Comparison of ENCODE assay signal across 16 cellular contexts in genomic region chr7:80346704-80347103, GRCh38.
A peak's percentile ranks its signal among the peaks of the same experiment; 100 is the strongest.
DNase-seq lines count a peak whose midpoint lies in the region; ATAC-seq and TF ChIP-seq lines count a peak whose summit lies in the region.
"Had no signal": no experiment of that assay in that cellular context is flagged by ENCODE, and none has a peak within 500 bp of the region (broad histone marks: within the 10 kb centered on the region; RNA-seq: fewer than 3 reads in every experiment).

No MANE protein-coding gene starts in this region.

- no peak overlapping the region for H3K4me3 Mint-ChIP-seq in neural crest cell
- H3K4me3 Mint-ChIP-seq: activated CD4-positive, alpha-beta T cell treated with anti-CD3 and anti-CD28 coated beads, Interleukin-2, amount 10 ng/mL, durations not matched to agents 24 days and 14 days had no signal

- no peak for TF ChIP-seq CTCF in neural crest cell (conservative IDR thresholded peaks at IDR 0.05)

- H3K4me1 Mint-ChIP-seq in neural crest cell, result no peaks in the 10 kb centered on the region
- H3K4me1 Mint-ChIP-seq: activated CD4-positive, alpha-beta T cell treated with anti-CD3 and anti-CD28 coated beads, Interleukin-2, amount 10 ng/mL, durations not matched to agents 24 days and 14 days had no signal

- peak; percentile 36 for DNase-seq in GM03348 (ENCODE audit: low spot score)
- DNase-seq in M059J (ENCODE audit: low read depth), result peak; percentile 90
- DNase-seq in epithelial cell of prostate (ENCODE audit: low read depth, low spot score), result peak; percentile 93
- no peak for DNase-seq in neural crest cell (ENCODE audit: low read depth, low spot score)
- no peak for DNase-seq in NCI-H526 treated with DMSO at 0.1 percent for 48 hours (lab: John Stamatoyannopoulos, UW)
- no peak for DNase-seq in NCI-H1436 treated with DMSO at 0.1 percent for 48 hours (lab: John Stamatoyannopoulos, UW)
- no peak for DNase-seq in stimulated activated CD4-positive, alpha-beta T cell treated with anti-CD3 and anti-CD28 coated beads, Interleukin-2, amount 100 ng/mL, for 48 hours
- DNase-seq: activated CD4-positive, alpha-beta T cell treated with anti-CD3 and anti-CD28 coated beads, Interleukin-2, amount 10 ng/mL, durations not matched to agents 24 days and 14 days; activated naive CD4-positive, alpha-beta T cell treated with Interleukin-2 at 50 U/mL for 16 hours; COR-L47; dermis blood vessel endothelial cell; hippocampal formation; NCI-H82; stimulated activated CD4-positive, alpha-beta T cell treated with anti-CD3 and anti-CD28 coated beads, Interleukin-4, amount 100 ng/mL, for 4 hours had no signal

- peak overlapping the region; percentile 24 for H3K27ac Mint-ChIP-seq in neural crest cell (ENCODE audit: unreplicated experiment)
- H3K27ac Mint-ChIP-seq: activated CD4-positive, alpha-beta T cell treated with anti-CD3 and anti-CD28 coated beads, Interleukin-2, amount 10 ng/mL, durations not matched to agents 24 days and 14 days; progenitor cell of endocrine pancreas had no signal

- H3K9me3 Mint-ChIP-seq in neural crest cell, result peaks cover 2% of the 10 kb centered on the region
- H3K9me3 Mint-ChIP-seq: activated CD4-positive, alpha-beta T cell treated with anti-CD3 and anti-CD28 coated beads, Interleukin-2, amount 10 ng/mL, durations not matched to agents 24 days and 14 days had no signal

- H3K27me3 Mint-ChIP-seq in neural crest cell (ENCODE audit: low read depth), result no peaks in the 10 kb centered on the region
- H3K27me3 Mint-ChIP-seq: activated CD4-positive, alpha-beta T cell treated with anti-CD3 and anti-CD28 coated beads, Interleukin-2, amount 10 ng/mL, durations not matched to agents 24 days and 14 days; progenitor cell of endocrine pancreas had no signal

- peak overlapping the region; percentile 40 for H3K27ac ChIP-seq in epithelial cell of prostate

- H3K36me3 Mint-ChIP-seq in neural crest cell (ENCODE audit: low read depth), result no peaks in the 10 kb centered on the region

- ATAC-seq in HG03457 (IDR thresholded peaks at IDR 0.05; ENCODE audit: unreplicated experiment), result no peak

Comparison
In these comparisons a context has a peak if more than half of its experiments do, and no peak if none do; other contexts are left out.
1. DNase-seq: peak in GM03348 (single experiment), M059J (single experiment) and epithelial cell of prostate (single experiment); none in neural crest cell (single experiment), NCI-H526 treated with DMSO at 0.1 percent for 48 hours (single experiment), NCI-H1436 treated with DMSO at 0.1 percent for 48 hours (single experiment) and stimulated activated CD4-positive, alpha-beta T cell treated with anti-CD3 and anti-CD28 coated beads, Interleukin-2, amount 100 ng/mL, for 48 hours (0 of 2).